ENCODE assay signal across 11 cellular contexts in the genomic region with DNA sequence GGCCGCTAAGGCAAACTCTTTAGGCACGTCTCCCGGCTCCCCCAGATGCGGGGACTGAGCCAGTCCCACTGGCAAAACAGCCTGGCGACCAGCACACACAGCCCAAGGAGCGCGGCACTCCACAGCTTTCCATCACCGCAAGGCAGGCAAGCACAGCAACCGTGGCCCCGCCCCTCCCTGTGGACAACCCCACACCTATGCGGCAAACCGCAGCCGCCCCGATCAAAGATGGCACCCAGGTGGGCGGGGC. TPM values are rescaled to one million over a fixed set of nuclear protein-coding genes. Genes with fewer than 3 reads are reported as not detected.
A peak's percentile ranks its signal among the peaks of the same experiment; 100 is the strongest.
DNase-seq lines count a peak whose midpoint lies in the region; ATAC-seq and TF ChIP-seq lines count a peak whose summit lies in the region.
"Had no signal": no experiment of that assay in that cellular context is flagged by ENCODE, and none has a peak within 500 bp of the region (broad histone marks: within the 10 kb centered on the region; RNA-seq: fewer than 3 reads in every experiment).

No MANE protein-coding gene starts in this region.

- H3K27me3 Mint-ChIP-seq in dendritic cell treated with granulocyte-macrophage colony-stimulating factor and Interleukin-4, amounts not matched to agents 40 ng/mL and 50 ng/mL, for 4 days = peaks cover 25% of the 10 kb centered on the region
- H3K27me3 Mint-ChIP-seq: progenitor cell of endocrine pancreas had no signal

- peak overlapping the region; percentile 64 for H3K4me2 ChIP-seq in PC-3 (ENCODE audit: low read length)

- ATAC-seq in PC-3 = peak; percentile 57
- ATAC-seq in thoracic aorta (ENCODE audit: insufficient number of reproducible peaks, low FRiP score, low read depth) = no peak

- H3K27ac ChIP-seq in PC-3 (ENCODE audit: low read length) = peak overlapping the region; percentile 21; the same call in 1 of the 2 replicates
- H3K27ac ChIP-seq in muscle layer of duodenum (ENCODE audit: low read length) = peak overlapping the region; percentile 57
- H3K27ac ChIP-seq in thoracic aorta = peak overlapping the region; percentile 67 to 87

- TF ChIP-seq CTCF in PC-3 (conservative IDR thresholded peaks at IDR 0.05; ENCODE audit: low read depth, low read length) (no peak), thoracic aorta (IDR thresholded peaks at IDR 0.05) (no peak)

- intact Hi-C loops in PC-3 (cut with micrococcal nuclease) = loop anchor here (5.0 to 10.0 kb wide), 2 partner anchors 91 to 114 kb away; no protein-coding TSS in a partner anchor
- intact Hi-C loops in dendritic cell treated with granulocyte-macrophage colony-stimulating factor and Interleukin-4, amounts not matched to agents 40 ng/mL and 50 ng/mL, for 4 days (cut with micrococcal nuclease) = no loop called here

- H3K4me1 ChIP-seq in PC-3 (ENCODE audit: insufficient read depth, low read length) = no peaks in the 10 kb centered on the region
- H3K4me1 ChIP-seq in muscle layer of duodenum (ENCODE audit: control insufficient read depth in 1 of 2, insufficient read depth in 2 of 2, low read length in 2 of 2) = no peaks in the 10 kb centered on the region
- peaks cover 0 to 6% of the 10 kb centered on the region in 2 donors for H3K4me1 ChIP-seq in thoracic aorta (ENCODE audit: control insufficient read depth in 1 of 2, low read depth in 2 of 2)

- no peaks in the 10 kb centered on the region for H3K36me3 ChIP-seq in PC-3 (ENCODE audit: low read depth, low read length)
- H3K36me3 ChIP-seq in muscle layer of duodenum (ENCODE audit: control insufficient read depth in 1 of 2, insufficient read depth in 2 of 2, low read length in 2 of 2) = peaks cover 0 to under 1% of the 10 kb centered on the region in 2 donors
- H3K36me3 ChIP-seq in thoracic aorta = no peaks in the 10 kb centered on the region

- CTCF ChIA-PET in PC-3 (lab: Charles Lee) = no interaction called here

- H3K36me3 Mint-ChIP-seq in dendritic cell treated with granulocyte-macrophage colony-stimulating factor and Interleukin-4, amounts not matched to agents 40 ng/mL and 50 ng/mL, for 4 days (ENCODE audit: low read depth) = peaks cover 8% of the 10 kb centered on the region

- peaks cover 31% of the 10 kb centered on the region for H3K9me3 ChIP-seq in PC-3 (ENCODE audit: low read length)
- no peaks in the 10 kb centered on the region for H3K9me3 ChIP-seq in muscle layer of duodenum (ENCODE audit: control insufficient read depth in 1 of 2, low read length in 2 of 2)
- H3K9me3 ChIP-seq in thoracic aorta = no peaks in the 10 kb centered on the region

- H3K4me3 Mint-ChIP-seq in dendritic cell treated with granulocyte-macrophage colony-stimulating factor and Interleukin-4, amounts not matched to agents 40 ng/mL and 50 ng/mL, for 4 days = peak overlapping the region; percentile 65

- no peaks in the 10 kb centered on the region for H3K79me2 ChIP-seq in PC-3 (ENCODE audit: low read length)

- H2AFZ ChIP-seq in PC-3 (ENCODE audit: low read length) = peak overlapping the region; percentile 60; the same call in 1 of the 2 replicates

- POLR2A ChIA-PET in PC-3 (lab: Charles Lee; ENCODE audit: unreplicated experiment) = no interaction called here

- H3K27me3 ChIP-seq in PC-3 (ENCODE audit: low read length) (no peaks in the 10 kb centered on the region), muscle layer of duodenum (ENCODE audit: low read depth, low read length) (no peaks in the 10 kb centered on the region), thoracic aorta (replicated peaks; ENCODE audit: insufficient read depth) (no peaks in the 10 kb centered on the region)

- peak overlapping the region; percentile 51 for H3K4me3 ChIP-seq in PC-3 (ENCODE audit: low read length)
- H3K4me3 ChIP-seq in muscle layer of duodenum (ENCODE audit: low read depth in 1 of 2, low read length in 2 of 2) = peak overlapping the region; percentile 27 to 69
- H3K4me3 ChIP-seq in thoracic aorta = peak overlapping the region; percentile 68

- no peaks in the 10 kb centered on the region for H3F3A ChIP-seq in PC-3 (ENCODE audit: low read length, unreplicated experiment)

- H3K9me3 Mint-ChIP-seq in dendritic cell treated with granulocyte-macrophage colony-stimulating factor and Interleukin-4, amounts not matched to agents 40 ng/mL and 50 ng/mL, for 4 days = peaks cover 64% of the 10 kb centered on the region

- H3K9ac ChIP-seq in PC-3 (ENCODE audit: low read length) = 0 out of 2 replicates have a peak overlapping the region, but pooled peaks have one; percentile 22

- no peak for DNase-seq in PC-3
- no peak for DNase-seq in thoracic aorta (ENCODE audit: low spot score)
- no peak for DNase-seq in amygdala (lab: John Stamatoyannopoulos, UW)
- no peak for DNase-seq in retina
- DNase-seq in NCI-H2196 treated with DMSO at 0.1 percent for 48 hours (lab: John Stamatoyannopoulos, UW; ENCODE audit: unreplicated experiment) = no peak
- DNase-seq in NCI-H1436 (lab: John Stamatoyannopoulos, UW) = no peak
- DNase-seq: NCI-H1694 treated with DMSO at 0.1 percent for 48 hours had no signal

- H3K4me1 Mint-ChIP-seq in dendritic cell treated with granulocyte-macrophage colony-stimulating factor and Interleukin-4, amounts not matched to agents 40 ng/mL and 50 ng/mL, for 4 days (ENCODE audit: low read depth) = peaks cover 11% of the 10 kb centered on the region

- no peaks in the 10 kb centered on the region for H4K20me1 ChIP-seq in PC-3 (ENCODE audit: low read length)

- no peaks in the 10 kb centered on the region for H3K9me2 ChIP-seq in PC-3 (replicated peaks; ENCODE audit: low read length)

- peak overlapping the region; percentile 69 for H3K27ac Mint-ChIP-seq in dendritic cell treated with granulocyte-macrophage colony-stimulating factor and Interleukin-4, amounts not matched to agents 40 ng/mL and 50 ng/mL, for 4 days
- H3K27ac Mint-ChIP-seq: immature natural killer cell, progenitor cell of endocrine pancreas had no signal

- no TSS peak for BruUV-seq in PC-3 (replicated peaks; lab: Mats Ljungman, UMichigan)

RNA-seq across cellular contexts. Expression of a gene that starts 1.9 kb away (rescaled TPM):
- total RNA-seq in PC-3 (2014; rRNA removed) (1.6 and 2.6 TPM in 2 replicates), thoracic aorta (10 to 100 TPM in 1 of 2 donors, 1 to 10 TPM in 1; 9.9 to 11.6 TPM)
- total RNA-seq: progenitor cell of endocrine pancreas had no signal

RNA-seq across cellular contexts. Expression of a gene that starts 1.9 kb away (rescaled TPM):
- total RNA-seq in PC-3 (2014; rRNA removed) (not detected in 2 replicates), thoracic aorta (1 to 10 TPM in 1 of 2 donors, not detected in 1; 1.4 TPM)
- total RNA-seq: progenitor cell of endocrine pancreas had no signal

Comparison
In these comparisons a context has a peak if more than half of its experiments do, and no peak if none do; other contexts are left out.
1. H3K27ac ChIP-seq: peak in every context shown above with its lines; median percentile 77 in thoracic aorta; 57 in muscle layer of duodenum; 21 in PC-3.